Comparison of ENCODE assay signal across 8 cellular contexts in the genomic region with DNA sequence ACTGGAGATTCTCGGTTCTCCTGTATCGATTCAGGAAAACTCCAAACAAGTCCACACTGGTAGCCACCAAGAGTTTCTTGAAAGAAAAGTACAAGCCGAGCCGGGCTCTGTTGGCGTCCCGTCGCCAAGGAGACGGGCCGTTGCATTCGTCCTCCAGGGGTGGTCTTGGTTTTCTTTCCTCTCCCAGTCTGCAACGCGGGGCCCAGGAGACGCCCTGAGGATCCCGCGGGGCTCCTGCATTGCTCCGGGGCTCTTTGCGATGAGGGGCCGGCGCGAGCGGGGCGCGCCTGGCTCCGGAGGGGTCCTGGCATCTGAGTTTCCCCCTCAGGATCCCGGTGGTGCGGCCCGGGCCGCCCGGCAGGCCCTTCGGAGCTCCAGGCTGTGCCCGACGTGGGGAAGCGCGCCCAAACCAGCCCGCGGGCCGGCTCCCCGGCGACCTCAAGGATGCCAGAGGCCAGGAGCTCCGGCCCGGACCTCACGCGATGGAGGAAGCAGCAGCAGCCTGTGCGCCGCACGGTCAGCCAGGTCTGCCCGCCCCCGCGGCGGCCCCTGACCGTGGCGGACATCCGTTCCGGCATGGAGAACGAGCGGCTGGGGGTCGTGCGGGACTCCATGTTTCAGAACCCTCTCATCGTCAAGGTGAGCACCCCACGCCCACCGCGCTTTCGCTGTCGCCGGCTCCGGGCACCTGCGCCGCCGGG. TPM values are rescaled to one million over a fixed set of nuclear protein-coding genes. Genes with fewer than 3 reads are reported as not detected.
DNase-seq lines count a peak whose midpoint lies in the region; ATAC-seq and TF ChIP-seq lines count a peak whose summit lies in the region.

A gene (plus strand): TSS at position 384 of the 701 bp plus-strand sequence. CDS start 61 bp downstream, at position 445.

- H3K27me3 ChIP-seq in muscle layer of duodenum (ENCODE audit: low read depth, low read length) = peaks cover 39% of the 10 kb centered on the region

- no peaks in the 10 kb centered on the region for H3K36me3 ChIP-seq in muscle layer of duodenum (ENCODE audit: control insufficient read depth in 1 of 2, insufficient read depth in 2 of 2, low read length in 2 of 2)

- POLR2A ChIA-PET in activated CD8-positive, alpha-beta T cell treated with anti-CD3 and anti-CD28 coated beads, Interleukin-2, amount 10 ng/mL, durations not matched to agents 7 days and 5 days (lab: Charles Lee) = no interaction called here

- H3K9me3 ChIP-seq in muscle layer of duodenum (ENCODE audit: control insufficient read depth in 1 of 2, low read length in 2 of 2) = no peaks in the 10 kb centered on the region

- CTCF ChIA-PET in activated CD8-positive, alpha-beta T cell treated with anti-CD3 and anti-CD28 coated beads, Interleukin-2, amount 10 ng/mL, durations not matched to agents 7 days and 5 days (lab: Charles Lee) = interaction anchor here (0.7 to 3.7 kb wide), 4 partner anchors 10 to 284 kb away, joined by 3 to 33 read pairs (median 4); no protein-coding TSS in a partner anchor

- ATAC-seq in activated CD8-positive, alpha-beta T cell treated with anti-CD3 and anti-CD28 coated beads, Interleukin-2, amount 10 ng/mL, durations not matched to agents 7 days and 5 days = peak; percentile 46
- ATAC-seq in GM18858 (IDR thresholded peaks at IDR 0.05; ENCODE audit: unreplicated experiment) = no peak

- no peak within 1 kb of the TSS for H3K27ac ChIP-seq in muscle layer of duodenum (ENCODE audit: low read length)

- peak within 1 kb of the TSS; percentile 40; the same call in 1 of the 2 replicates for H3K4me3 ChIP-seq in GM08714 (ENCODE audit: low read length)
- H3K4me3 ChIP-seq in muscle layer of duodenum (ENCODE audit: low read depth in 1 of 2, low read length in 2 of 2) = peak within 1 kb of the TSS; percentile 26 to 62

- peaks cover 9% of the 10 kb centered on the region for H3K36me3 Mint-ChIP-seq in activated CD8-positive, alpha-beta T cell treated with anti-CD3 and anti-CD28 coated beads, Interleukin-2, amount 10 ng/mL, durations not matched to agents 7 days and 5 days (ENCODE audit: low read depth)

- DNase-seq in NCI-H1105 treated with DMSO at 0.1 percent for 48 hours (lab: John Stamatoyannopoulos, UW) (peak; percentile 23), erythroblast (lab: John Stamatoyannopoulos, UW) (peak; percentile 61 to 71), ureter (ENCODE audit: low spot score) (peak; percentile 51), AML-193 (lab: John Stamatoyannopoulos, UW) (no peak)
- DNase-seq in activated CD8-positive, alpha-beta T cell treated with anti-CD3 and anti-CD28 coated beads, Interleukin-2, amount 10 ng/mL, durations not matched to agents 7 days and 5 days = peak; percentile 58

- peaks cover 33% of the 10 kb centered on the region for H3K4me1 Mint-ChIP-seq in activated CD8-positive, alpha-beta T cell treated with anti-CD3 and anti-CD28 coated beads, Interleukin-2, amount 10 ng/mL, durations not matched to agents 7 days and 5 days (ENCODE audit: low read depth)

- peak; percentile 14 for TF ChIP-seq POLR2A in erythroblast (IDR thresholded peaks at IDR 0.05; ENCODE audit: low read length)

- peaks cover 38% of the 10 kb centered on the region for H3K27me3 Mint-ChIP-seq in activated CD8-positive, alpha-beta T cell treated with anti-CD3 and anti-CD28 coated beads, Interleukin-2, amount 10 ng/mL, durations not matched to agents 7 days and 5 days (ENCODE audit: low read depth)

- H3K9me3 Mint-ChIP-seq in activated CD8-positive, alpha-beta T cell treated with anti-CD3 and anti-CD28 coated beads, Interleukin-2, amount 10 ng/mL, durations not matched to agents 7 days and 5 days (ENCODE audit: insufficient read depth) = no peaks in the 10 kb centered on the region

- H3K27ac Mint-ChIP-seq in activated CD8-positive, alpha-beta T cell treated with anti-CD3 and anti-CD28 coated beads, Interleukin-2, amount 10 ng/mL, durations not matched to agents 7 days and 5 days = no peak within 1 kb of the TSS

- H3K4me3 Mint-ChIP-seq in activated CD8-positive, alpha-beta T cell treated with anti-CD3 and anti-CD28 coated beads, Interleukin-2, amount 10 ng/mL, durations not matched to agents 7 days and 5 days = peak within 1 kb of the TSS; percentile 64

- H3K4me1 ChIP-seq in muscle layer of duodenum (ENCODE audit: control insufficient read depth in 1 of 2, insufficient read depth in 2 of 2, low read length in 2 of 2) = peaks cover 9 to 30% of the 10 kb centered on the region in 2 donors

RNA-seq across cellular contexts. Expression of the gene that starts here (rescaled TPM):
- not detected for total RNA-seq in activated CD8-positive, alpha-beta T cell treated with anti-CD3 and anti-CD28 coated beads, Interleukin-2, amount 10 ng/mL, durations not matched to agents 7 days and 5 days
- total RNA-seq in ureter = not detected

Comparison
In these comparisons a context has a peak if more than half of its experiments do, and no peak if none do; other contexts are left out.
1. Peak in DNase-seq and ATAC-seq in activated CD8-positive, alpha-beta T cell treated with anti-CD3 and anti-CD28 coated beads, Interleukin-2, amount 10 ng/mL, durations not matched to agents 7 days and 5 days; RNA of the gene not detected or under 1 TPM.
2. Peak in DNase-seq in ureter; RNA of the gene not detected or under 1 TPM.
3. DNase-seq: peak in NCI-H1105 treated with DMSO at 0.1 percent for 48 hours (single experiment) and erythroblast (2 of 2); none in AML-193 (0 of 2).